In genomic region chr7:143384741-143385631, GRCh38 we compare ENCODE assay signal across 11 cellular contexts. TPM values are rescaled to one million over a fixed set of nuclear protein-coding genes. Genes with fewer than 3 reads are reported as not detected.
DNase-seq lines count a peak whose midpoint lies in the region; ATAC-seq and TF ChIP-seq lines count a peak whose summit lies in the region.
"Had no signal": no experiment of that assay in that cellular context is flagged by ENCODE, and none has a peak within 500 bp of the region (broad histone marks: within the 10 kb centered on the region; RNA-seq: fewer than 3 reads in every experiment).

No MANE protein-coding gene starts in this region.

- peak in 1 of 2 donors; percentile 67 for DNase-seq in ascending aorta (ENCODE audit: low spot score in 2 of 2)
- DNase-seq in hepatocyte (ENCODE audit: low spot score): no peak
- no peak for DNase-seq in spleen
- DNase-seq in effector memory CD4-positive, alpha-beta T cell: no peak
- no peak for DNase-seq in CD14-positive monocyte (ENCODE audit: low spot score)
- DNase-seq: cerebellar nuclear complex, NCI-H1048 had no signal

- CTCF ChIA-PET in HEK293 (lab: Yijun Ruan, JAX): interaction anchor here (0.8 to 0.9 kb wide), 2 partner anchors 11 to 30 kb away, joined by 3 read pairs; no protein-coding TSS in a partner anchor

- POLR2A ChIA-PET in HEK293 (lab: Yijun Ruan, JAX): interaction anchor here (0.7 to 1.7 kb wide), 3 partner anchors 8 to 17 kb away, joined by 9 to 11 read pairs (median 10); no protein-coding TSS in a partner anchor

- H3K9me2 ChIP-seq in hepatocyte (replicated peaks; ENCODE audit: insufficient read depth): no peaks in the 10 kb centered on the region

- no peaks in the 10 kb centered on the region for H3K27me3 ChIP-seq in ascending aorta
- H3K27me3 ChIP-seq in hepatocyte: no peaks in the 10 kb centered on the region
- no peaks in the 10 kb centered on the region for H3K27me3 ChIP-seq in spleen (replicated peaks in 1 of 7)
- no peaks in the 10 kb centered on the region for H3K27me3 ChIP-seq in effector memory CD4-positive, alpha-beta T cell (replicated peaks; ENCODE audit: control insufficient read depth, insufficient read depth, low read length, poor library complexity, severe bottlenecking)

- no peak overlapping the region for H3K27ac ChIP-seq in HEK293 (ENCODE audit: extremely low read depth, low read depth, low read length)
- peak overlapping the region; percentile 97 to 99 for H3K27ac ChIP-seq in ascending aorta
- no peak overlapping the region for H3K27ac ChIP-seq in hepatocyte
- H3K27ac ChIP-seq in spleen: peak overlapping the region in 6 of 8 donors; percentile 98 to 100 (median 98)
- H3K27ac ChIP-seq in effector memory CD4-positive, alpha-beta T cell (ENCODE audit: insufficient read depth, low read length, poor library complexity, severe bottlenecking): no peak overlapping the region

- no peak for TF ChIP-seq CTCF in HEK293 (tag by site-specific recombination; IDR thresholded peaks at IDR 0.05)
- no peak for TF ChIP-seq CTCF in ascending aorta (IDR thresholded peaks at IDR 0.05)
- TF ChIP-seq CTCF in hepatocyte (IDR thresholded peaks at IDR 0.05; ENCODE audit: poor library complexity): no peak
- TF ChIP-seq CTCF in spleen (IDR thresholded peaks at IDR 0.05 in 8 of 11, conservative IDR thresholded peaks at IDR 0.05 in 3 of 11): no peak
- TF ChIP-seq CTCF in CD14-positive monocyte (IDR thresholded peaks at IDR 0.05): no peak

- H3K4me2 ChIP-seq in hepatocyte: peak overlapping the region; percentile 89

- no peak for ATAC-seq in HG03045 (IDR thresholded peaks at IDR 0.05; ENCODE audit: unreplicated experiment)
- no peak for ATAC-seq in HG03521 (IDR thresholded peaks at IDR 0.05; ENCODE audit: unreplicated experiment)

- H3K9me3 Mint-ChIP-seq in CD14-positive monocyte: no peaks in the 10 kb centered on the region

- peaks cover 0 to 32% of the 10 kb centered on the region in 2 donors for H3K36me3 Mint-ChIP-seq in CD14-positive monocyte

- no peak overlapping the region for H3K4me3 Mint-ChIP-seq in CD14-positive monocyte

- H3K4me3 ChIP-seq in HEK293 (ENCODE audit: low read depth, low read length): no peak overlapping the region
- peak overlapping the region; percentile 89 to 97 for H3K4me3 ChIP-seq in ascending aorta
- no peak overlapping the region for H3K4me3 ChIP-seq in hepatocyte
- H3K4me3 ChIP-seq in spleen: peak overlapping the region in 6 of 8 donors; percentile 79 to 98 (median 84)
- H3K4me3 ChIP-seq in effector memory CD4-positive, alpha-beta T cell (ENCODE audit: insufficient read depth, low read depth, low read length, poor library complexity, severe bottlenecking): no peak overlapping the region

- no peak for TF ChIP-seq POLR2A in spleen (IDR thresholded peaks at IDR 0.05)

- intact Hi-C loops in ascending aorta (cut with DNase I) (loop anchor here (10.0 kb wide), 1 partner anchor 530 kb away; the partner anchor contains the start of gene EPHB6), spleen (cut with DNase I; ENCODE audit: low total_unique reads) (no loop called here), CD14-positive monocyte (cut with micrococcal nuclease) (loop anchor here (5.0 kb wide), 3 partner anchors 32 to 143 kb away; no protein-coding TSS in a partner anchor)

- H3K79me2 ChIP-seq in hepatocyte: peaks cover 46% of the 10 kb centered on the region

- H3K9me3 ChIP-seq in HEK293 (ENCODE audit: control insufficient read depth, insufficient read depth, low read depth, low read length): no peaks in the 10 kb centered on the region
- no peaks in the 10 kb centered on the region for H3K9me3 ChIP-seq in ascending aorta
- no peaks in the 10 kb centered on the region for H3K9me3 ChIP-seq in hepatocyte (ENCODE audit: low read depth)
- H3K9me3 ChIP-seq in spleen: no peaks in the 10 kb centered on the region
- no peaks in the 10 kb centered on the region for H3K9me3 ChIP-seq in effector memory CD4-positive, alpha-beta T cell (ENCODE audit: control insufficient read depth, low read length)

- WGBS in hepatocyte (ENCODE audit: low lambda C conversion rate, missing lambda C conversion rate): 86% methylated on average over 14 of the region's 14 CpGs
- WGBS in spleen, 5 donors: 48 to 62% (median 52%) methylated on average over 14 of the region's 14 CpGs

- peaks cover 5 to 73% of the 10 kb centered on the region in 2 experiments; a peak in 2 of 3 replicates for H3K36me3 ChIP-seq in HEK293 (ENCODE audit: control insufficient read depth in 2 of 2, insufficient read depth in 1 of 2, low read length in 2 of 2)
- peaks cover 28 to 60% of the 10 kb centered on the region in 2 donors for H3K36me3 ChIP-seq in ascending aorta
- H3K36me3 ChIP-seq in hepatocyte (replicated peaks; ENCODE audit: insufficient read depth, low read depth): no peaks in the 10 kb centered on the region
- peaks cover 3 to 64% (median 29%) of the 10 kb centered on the region in 6 donors for H3K36me3 ChIP-seq in spleen
- peaks cover 31% of the 10 kb centered on the region for H3K36me3 ChIP-seq in effector memory CD4-positive, alpha-beta T cell (ENCODE audit: control insufficient read depth, insufficient read depth, low read length)

- H2AFZ ChIP-seq in hepatocyte: no peak overlapping the region

- H3K27ac Mint-ChIP-seq in CD14-positive monocyte: no peak overlapping the region

- H4K20me1 ChIP-seq in hepatocyte (ENCODE audit: insufficient read depth, poor library complexity, severe bottlenecking): peaks cover 59% of the 10 kb centered on the region

- no peaks in the 10 kb centered on the region for H3K27me3 Mint-ChIP-seq in CD14-positive monocyte (ENCODE audit: low read depth in 3 of 3)

- H3K4me1 ChIP-seq in HEK293 (ENCODE audit: control insufficient read depth, insufficient read depth, low read length) (no peaks in the 10 kb centered on the region), ascending aorta (peaks cover 24 to 65% of the 10 kb centered on the region in 2 donors), hepatocyte (ENCODE audit: insufficient read depth) (peaks cover 37% of the 10 kb centered on the region), spleen (peaks cover 21 to 88% (median 67%) of the 10 kb centered on the region in 6 donors)
- peaks cover 40% of the 10 kb centered on the region for H3K4me1 ChIP-seq in effector memory CD4-positive, alpha-beta T cell (ENCODE audit: control insufficient read depth, insufficient read depth, low read length, poor library complexity, severe bottlenecking)

- peaks cover 19% of the 10 kb centered on the region for H3K4me1 Mint-ChIP-seq in CD14-positive monocyte

TF ChIP-seq in HEK293, 187 proteins besides CTCF, POLR2A, EP300 and RAD21 (continues in another document):
- peak; percentile 36; the same call in 1 of the 2 replicates for TF ChIP-seq EGR2 (tag by site-specific recombination; IDR thresholded peaks at IDR 0.05; ENCODE audit: low read depth)
- peak; percentile 92 for TF ChIP-seq SCRT2 (tag by site-specific recombination; IDR thresholded peaks at IDR 0.05)
- TF ChIP-seq ZNF645 (tag by site-specific recombination; IDR thresholded peaks at IDR 0.05): no peak
- TF ChIP-seq ZNF362 (tag by site-specific recombination; IDR thresholded peaks at IDR 0.05): 0 out of 2 replicates have a peak, but pooled peaks have one; percentile 16
- TF ChIP-seq ZNF302 (tag by site-specific recombination; IDR thresholded peaks at IDR 0.05; ENCODE audit: low read depth): no peak
- TF ChIP-seq SCRT1 (tag by site-specific recombination; IDR thresholded peaks at IDR 0.05; ENCODE audit: borderline replicate concordance): peak; percentile 73; the same call in 1 of the 2 replicates
- TF ChIP-seq ZFHX2 (tag by site-specific recombination; conservative IDR thresholded peaks at IDR 0.05): peak; percentile 53
- no peak for TF ChIP-seq ZXDB (tag by site-specific recombination; IDR thresholded peaks at IDR 0.05)
- TF ChIP-seq ZBTB1 (tag by site-specific recombination; IDR thresholded peaks at IDR 0.05): no peak

RNA-seq across cellular contexts. Expression of gene ZYX, which starts 3.8 kb away (rescaled TPM):
- total RNA-seq in ascending aorta (320 TPM), hepatocyte (25.0 and 31.8 TPM in 2 replicates), spleen (100 to 1,000 TPM; 104 to 439 (median 211) TPM)
- polyA plus RNA-seq in hepatocyte (187 and 202 TPM in 2 replicates), spleen (10 to 100 TPM; 50.3 to 95.6 (median 53.6) TPM), CD14-positive monocyte (100 to 1,000 TPM; 198 to 331 TPM)

RNA-seq across cellular contexts. Expression of gene FAM131B, which starts 22.5 kb away (rescaled TPM):
- total RNA-seq in ascending aorta (0.53 TPM), hepatocyte (1.9 and 2.5 TPM in 2 replicates), spleen (1 to 10 TPM in 1 of 7 donors, under 1 TPM in 6; 0.20 to 1.4 (median 0.74) TPM)
- polyA plus RNA-seq in hepatocyte (0.87 and 1.6 TPM in 2 replicates), spleen (under 1 TPM; 0.04 to 0.10 (median 0.09) TPM), CD14-positive monocyte (under 1 TPM in 1 of 2 donors, not detected in 1; 0.72 TPM)
- total RNA-seq: RPMI7951 had no signal

RNA-seq across cellular contexts. Expression of gene EPHA1, which starts 23.7 kb away (rescaled TPM):
- not detected for total RNA-seq in ascending aorta
- 34.2 and 39.4 TPM in 2 replicates for total RNA-seq in hepatocyte
- 36.7 and 42.9 TPM in 2 replicates for polyA plus RNA-seq in hepatocyte
- total RNA-seq in spleen: 1 to 10 TPM; 1.3 to 4.5 (median 3.8) TPM
- 1 to 10 TPM in 2 of 3 donors, under 1 TPM in 1; 0.80 to 1.5 (median 1.1) TPM for polyA plus RNA-seq in spleen
- polyA plus RNA-seq in CD14-positive monocyte: under 1 TPM in 1 of 2 donors, not detected in 1; 0.50 TPM
- total RNA-seq: RPMI7951 had no signal

RNA-seq across cellular contexts. Expression of gene TAS2R60, which starts 58.3 kb away (rescaled TPM):
- total RNA-seq in ascending aorta: not detected
- total RNA-seq in hepatocyte: not detected in 2 replicates
- not detected in 2 replicates for polyA plus RNA-seq in hepatocyte
- total RNA-seq in spleen: 1 to 10 TPM in 2 of 7 donors, under 1 TPM in 3, not detected in 2; 0.30 to 2.2 (median 0.85) TPM
- polyA plus RNA-seq in spleen: not detected
- polyA plus RNA-seq in CD14-positive monocyte: not detected
- total RNA-seq: RPMI7951 had no signal

Comparison
In these comparisons a context has a peak if more than half of its experiments do, and no peak if none do; other contexts are left out.
1. H3K27ac ChIP-seq: peak in ascending aorta (2 of 2) and spleen (6 of 8); none in HEK293 (single experiment), hepatocyte (single experiment) and effector memory CD4-positive, alpha-beta T cell (single experiment).
2. H3K4me3 ChIP-seq: peak in ascending aorta (2 of 2) and spleen (6 of 8); none in HEK293 (single experiment), hepatocyte (single experiment) and effector memory CD4-positive, alpha-beta T cell (single experiment).